ENCODE assay signal across 1 cellular context in the genomic region with DNA sequence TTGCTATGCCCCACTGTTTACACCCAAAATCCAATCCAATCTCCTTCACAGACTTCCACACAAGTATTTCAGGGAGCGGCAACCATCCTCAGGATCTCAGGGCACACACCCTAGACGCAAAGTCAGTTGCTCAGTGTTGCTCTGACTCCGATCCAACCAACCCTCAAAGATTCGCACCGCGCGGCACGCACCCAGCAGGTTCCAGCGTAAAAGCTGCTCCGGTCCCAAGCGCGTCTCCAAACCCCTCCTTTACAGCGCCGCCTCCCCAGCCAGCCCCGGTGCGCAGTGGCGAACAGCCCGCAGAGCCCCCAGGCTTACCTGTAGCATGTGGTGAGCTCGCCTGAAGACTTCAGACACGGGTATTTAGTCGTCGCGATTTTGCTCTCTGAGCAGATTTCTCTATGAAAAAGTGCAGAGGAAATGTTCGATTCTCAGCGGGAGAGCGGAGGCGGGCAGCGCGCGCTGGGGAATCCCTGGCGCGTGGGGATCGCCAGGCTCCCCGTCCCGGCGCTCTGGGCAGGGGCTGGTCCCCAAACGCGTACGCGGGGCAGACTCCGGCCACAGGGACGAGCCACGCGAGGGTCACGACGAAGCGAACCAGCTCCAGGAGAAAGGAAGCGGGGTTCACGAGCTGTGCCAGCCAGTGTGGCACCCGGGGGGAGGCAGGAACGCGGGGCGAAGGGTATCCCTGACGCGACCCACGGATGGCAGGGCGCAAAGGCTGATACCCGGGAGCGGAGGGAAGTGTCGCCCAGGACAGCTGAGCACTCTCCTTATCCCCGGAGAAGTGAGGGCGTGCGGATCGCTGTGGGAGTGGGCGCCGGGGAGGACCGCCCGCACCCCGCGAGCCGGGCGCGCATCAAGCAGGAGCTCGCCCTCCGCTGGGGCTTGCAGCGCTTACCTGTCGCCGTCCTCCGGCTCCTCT.
TF ChIP-seq lines count a peak whose summit lies in the region.

No MANE protein-coding gene starts in this region.

TF ChIP-seq in K562, 482 proteins besides CTCF, POLR2A, EP300 and RAD21 (continued from another document):
- TF ChIP-seq ZNF134 (CRISPR knock-in tag; conservative IDR thresholded peaks at IDR 0.05), result no peak
